Comparison of ENCODE assay signal across 17 cellular contexts in genomic region chr18:7561907-7562460, GRCh38. TPM values are rescaled to one million over a fixed set of nuclear protein-coding genes. Genes with fewer than 3 reads are reported as not detected.
DNase-seq lines count a peak whose midpoint lies in the region; ATAC-seq, FAIRE-seq and TF ChIP-seq lines count a peak whose summit lies in the region.
"Had no signal": no experiment of that assay in that cellular context is flagged by ENCODE, and none has a peak within 500 bp of the region (broad histone marks: within the 10 kb centered on the region; RNA-seq: fewer than 3 reads in every experiment).

No MANE protein-coding gene starts in this region.

- H3F3A ChIP-seq in PC-3 (ENCODE audit: low read length, unreplicated experiment) = no peaks in the 10 kb centered on the region

- H3K27ac ChIP-seq in PC-3 (ENCODE audit: low read length) (no peak overlapping the region), astrocyte (ENCODE audit: low read depth, low read length) (no peak overlapping the region), kidney (ENCODE audit: low read depth in 2 of 2, low read length in 2 of 2) (no peak overlapping the region), rectal smooth muscle tissue (ENCODE audit: low read depth, low read length) (peak overlapping the region; percentile 21)
- H3K27ac ChIP-seq: Peyer's patch had no signal

- intact Hi-C loops in PC-3 (cut with micrococcal nuclease) = loop anchor here (5.0 to 10.0 kb wide), 3 partner anchors 57 to 920 kb away; no protein-coding TSS in a partner anchor
- intact Hi-C loops in kidney (cut with DNase I) = no loop called here

- H3K9ac ChIP-seq in PC-3 (ENCODE audit: low read length) (no peak overlapping the region), astrocyte (ENCODE audit: low read length) (no peak overlapping the region), kidney (ENCODE audit: low read length in 2 of 2) (no peak overlapping the region), rectal smooth muscle tissue (ENCODE audit: low read length) (no peak overlapping the region)

- H3K4me3 ChIP-seq in PC-3 (ENCODE audit: low read length) (no peak overlapping the region), astrocyte (ENCODE audit: insufficient read depth, low read depth, low read length) (no peak overlapping the region), kidney (ENCODE audit: low read length in 2 of 2) (no peak overlapping the region), rectal smooth muscle tissue (ENCODE audit: low read length) (no peak overlapping the region)
- H3K4me3 ChIP-seq: Peyer's patch had no signal

- no peaks in the 10 kb centered on the region for H3K36me3 Mint-ChIP-seq in astrocyte (ENCODE audit: low read depth, unreplicated experiment)
- H3K36me3 Mint-ChIP-seq in stimulated activated memory B cell treated with anti-CD40 and anti-IgM and Interleukin-4, amounts not matched to agents 10 μg/mL and 1 μg/mL and 100 μg/mL, for 72 hours = no peaks in the 10 kb centered on the region

- CTCF ChIA-PET in PC-3 (lab: Charles Lee) = interaction anchor here (0.5 kb wide), 1 partner anchor 192 kb away, joined by 3 read pairs; no protein-coding TSS in a partner anchor

- FAIRE-seq in astrocyte (lab: Jason Lieb, UNC) (no peak), kidney (lab: Jason Lieb, UNC) (no peak)

- H3K4me1 ChIP-seq in PC-3 (ENCODE audit: insufficient read depth, low read length) (peaks cover 18% of the 10 kb centered on the region), astrocyte (ENCODE audit: insufficient read depth, low read length) (peaks cover 3% of the 10 kb centered on the region), kidney (ENCODE audit: control insufficient read depth in 1 of 2, insufficient read depth in 1 of 2, low read depth in 1 of 2, low read length in 2 of 2) (peaks cover 6% of the 10 kb centered on the region in 2 donors), rectal smooth muscle tissue (ENCODE audit: control insufficient read depth, insufficient read depth, low read length) (peaks cover 7% of the 10 kb centered on the region)
- H3K4me1 ChIP-seq: Peyer's patch had no signal

- TF ChIP-seq CTCF in PC-3 (conservative IDR thresholded peaks at IDR 0.05; ENCODE audit: low read depth, low read length) = no peak
- no peak for TF ChIP-seq CTCF in astrocyte (IDR thresholded peaks at IDR 0.05; ENCODE audit: insufficient read depth, low read depth, low read length)
- TF ChIP-seq CTCF in kidney (IDR thresholded peaks at IDR 0.05; ENCODE audit: borderline replicate concordance, extremely low read depth, insufficient read depth) = no peak

- no peak overlapping the region for H3K4me3 Mint-ChIP-seq in astrocyte (ENCODE audit: unreplicated experiment)
- H3K4me3 Mint-ChIP-seq in stimulated activated memory B cell treated with anti-CD40 and anti-IgM and Interleukin-4, amounts not matched to agents 10 μg/mL and 1 μg/mL and 100 μg/mL, for 72 hours = no peak overlapping the region
- H3K4me3 Mint-ChIP-seq: B cell; CD4-positive, alpha-beta T cell had no signal

- no peak overlapping the region for H3K27ac Mint-ChIP-seq in astrocyte (ENCODE audit: unreplicated experiment)
- no peak overlapping the region for H3K27ac Mint-ChIP-seq in stimulated activated memory B cell treated with anti-CD40 and anti-IgM and Interleukin-4, amounts not matched to agents 10 μg/mL and 1 μg/mL and 100 μg/mL, for 72 hours
- H3K27ac Mint-ChIP-seq: B cell; CD4-positive, alpha-beta T cell had no signal

- no peaks in the 10 kb centered on the region for H4K20me1 ChIP-seq in PC-3 (ENCODE audit: low read length)
- H4K20me1 ChIP-seq in astrocyte (ENCODE audit: insufficient read depth, low read length) = no peaks in the 10 kb centered on the region

- BruUV-seq in PC-3 (replicated peaks; lab: Mats Ljungman, UMichigan) = no TSS peak

- no peaks in the 10 kb centered on the region for H3K36me3 ChIP-seq in PC-3 (ENCODE audit: low read depth, low read length)
- no peaks in the 10 kb centered on the region for H3K36me3 ChIP-seq in astrocyte (ENCODE audit: insufficient read depth, low read length)
- no peaks in the 10 kb centered on the region for H3K36me3 ChIP-seq in kidney (ENCODE audit: control insufficient read depth in 1 of 2, insufficient read depth in 2 of 2, low read length in 2 of 2)
- no peaks in the 10 kb centered on the region for H3K36me3 ChIP-seq in rectal smooth muscle tissue (ENCODE audit: control insufficient read depth, insufficient read depth, low read length)
- H3K36me3 ChIP-seq: Peyer's patch had no signal

- peak; percentile 4; the same call in 1 of the 2 replicates for ATAC-seq in PC-3
- no peak for ATAC-seq in HG02938 (IDR thresholded peaks at IDR 0.05; ENCODE audit: unreplicated experiment)
- no peak for ATAC-seq in stimulated activated memory B cell treated with anti-CD40 and anti-IgM and Interleukin-4, amounts not matched to agents 10 μg/mL and 1 μg/mL and 100 μg/mL, for 72 hours
- ATAC-seq in GM18517 (IDR thresholded peaks at IDR 0.05; ENCODE audit: unreplicated experiment) = no peak
- ATAC-seq: HCT116, Right ventricle myocardium inferior had no signal

- H2AFZ ChIP-seq in PC-3 (ENCODE audit: low read length) (no peak overlapping the region; the same call in 1 of the 2 replicates), astrocyte (ENCODE audit: low read depth, low read length) (peak overlapping the region; percentile 42)

- H3K9me3 ChIP-seq in PC-3 (ENCODE audit: low read length) (no peaks in the 10 kb centered on the region), astrocyte (ENCODE audit: insufficient read depth, low read depth, low read length) (no peaks in the 10 kb centered on the region), kidney (ENCODE audit: control insufficient read depth in 1 of 2, low read length in 2 of 2) (no peaks in the 10 kb centered on the region)
- H3K9me3 ChIP-seq: Peyer's patch had no signal

- H3K27me3 Mint-ChIP-seq in astrocyte (ENCODE audit: low read depth, unreplicated experiment) = peaks cover 9% of the 10 kb centered on the region
- H3K27me3 Mint-ChIP-seq in stimulated activated memory B cell treated with anti-CD40 and anti-IgM and Interleukin-4, amounts not matched to agents 10 μg/mL and 1 μg/mL and 100 μg/mL, for 72 hours = peaks cover 20% of the 10 kb centered on the region

- H3K9me3 Mint-ChIP-seq in astrocyte (ENCODE audit: unreplicated experiment) = no peaks in the 10 kb centered on the region
- H3K9me3 Mint-ChIP-seq in stimulated activated memory B cell treated with anti-CD40 and anti-IgM and Interleukin-4, amounts not matched to agents 10 μg/mL and 1 μg/mL and 100 μg/mL, for 72 hours = no peaks in the 10 kb centered on the region
- H3K9me3 Mint-ChIP-seq: CD4-positive, alpha-beta T cell had no signal

- H3K4me2 ChIP-seq in PC-3 (ENCODE audit: low read length) (no peak overlapping the region; the same call in 1 of the 2 replicates), astrocyte (ENCODE audit: low read length) (no peak overlapping the region)

- H3K4me1 Mint-ChIP-seq in astrocyte (ENCODE audit: low read depth, unreplicated experiment) = peaks cover 11% of the 10 kb centered on the region
- no peaks in the 10 kb centered on the region for H3K4me1 Mint-ChIP-seq in stimulated activated memory B cell treated with anti-CD40 and anti-IgM and Interleukin-4, amounts not matched to agents 10 μg/mL and 1 μg/mL and 100 μg/mL, for 72 hours

- POLR2A ChIA-PET in PC-3 (lab: Charles Lee; ENCODE audit: unreplicated experiment) = interaction anchor here (0.7 kb wide), 1 partner anchor 172 kb away, joined by 3 read pairs; no protein-coding TSS in a partner anchor

- H3K9me2 ChIP-seq in PC-3 (replicated peaks; ENCODE audit: low read length) = no peaks in the 10 kb centered on the region

- H3K27me3 ChIP-seq in PC-3 (ENCODE audit: low read length) (no peaks in the 10 kb centered on the region), astrocyte (ENCODE audit: insufficient read depth, low read length) (no peaks in the 10 kb centered on the region), rectal smooth muscle tissue (ENCODE audit: control insufficient read depth, insufficient read depth, low read length) (no peaks in the 10 kb centered on the region)
- H3K27me3 ChIP-seq: Peyer's patch had no signal

- no peaks in the 10 kb centered on the region for H3K79me2 ChIP-seq in PC-3 (ENCODE audit: low read length)
- H3K79me2 ChIP-seq in astrocyte (ENCODE audit: insufficient read depth, low read length) = no peaks in the 10 kb centered on the region

- DNase-seq in PC-3 (peak; percentile 26), astrocyte (ENCODE audit: low read depth) (no peak), kidney (peak; percentile 56), NCI-H2107 treated with DMSO at 0.1 percent for 48 hours (lab: John Stamatoyannopoulos, UW; ENCODE audit: unreplicated experiment) (no peak)
- DNase-seq: CD4-positive, alpha-beta T cell; KG1; NCI-H146; NCI-H2227 treated with DMSO at 0.1 percent for 48 hours; NCI-H524 treated with DMSO at 0.1 percent for 48 hours; Peyer's patch had no signal

RNA-seq across cellular contexts. Expression of gene PTPRM, which starts 5.1 kb away (rescaled TPM):
- total RNA-seq in PC-3 (2014; rRNA removed) (45.6 and 61.3 TPM in 2 replicates), astrocyte (53.1 and 59.6 TPM in 2 replicates), kidney (98.9 TPM)
- polyA plus RNA-seq in kidney (ENCODE audit: insufficient read depth, low read depth, low replicate concordance) = 52.4 TPM

Comparison
In these comparisons a context has a peak if more than half of its experiments do, and no peak if none do; other contexts are left out.
1. DNase-seq: peak in PC-3 (single experiment) and kidney (single experiment); none in astrocyte (single experiment) and NCI-H2107 treated with DMSO at 0.1 percent for 48 hours (single experiment).